1 cellular context compared by ENCODE assay signal in genomic region chr2:237966565-237967462, GRCh38.
A peak's percentile ranks its signal among the peaks of the same experiment; 100 is the strongest.
TF ChIP-seq lines count a peak whose summit lies in the region.

UBE2F (plus strand) TSS chr2:237967014; CDS start chr2:237973108, 6,094 bp downstream.

TF ChIP-seq in HepG2, 621 proteins besides CTCF, POLR2A, EP300 and RAD21 (continued from another document and continues in another):
- TF ChIP-seq AFF4 (CRISPR knock-in tag; IDR thresholded peaks at IDR 0.05) (no peak), U2AF2 (IDR thresholded peaks at IDR 0.05; ENCODE audit: low read depth, low read length) (peak; percentile 12; the same call in 1 of the 2 replicates), RFX5 (IDR thresholded peaks at IDR 0.05; ENCODE audit: low read depth, low read length) (peak; percentile 63; the same call in 1 of the 2 replicates), ZNF256 (CRISPR knock-in tag; conservative IDR thresholded peaks at IDR 0.05) (0 out of 2 replicates have a peak, but pooled peaks have one; percentile 69), HNRNPLL (IDR thresholded peaks at IDR 0.05; ENCODE audit: low read depth, low read length, poor library complexity, severe bottlenecking) (peak; percentile 74), MBNL3 (CRISPR knock-in tag; conservative IDR thresholded peaks at IDR 0.05) (no peak), SMAD3 (CRISPR knock-in tag; IDR thresholded peaks at IDR 0.05) (peak; percentile 63; the same call in 1 of the 2 replicates), SNAPC2 (CRISPR knock-in tag; IDR thresholded peaks at IDR 0.05) (peak; percentile 53; the same call in 1 of the 2 replicates), HNF1A (IDR thresholded peaks at IDR 0.05; ENCODE audit: low read depth) (no peak; the same call in 1 of the 2 replicates), HNF1A (CRISPR knock-in tag; IDR thresholded peaks at IDR 0.05; ENCODE audit: borderline replicate concordance) (peak; percentile 51; the same call in 1 of the 2 replicates), ZNF7 (CRISPR knock-in tag; IDR thresholded peaks at IDR 0.05) (no peak), GMEB2 (CRISPR knock-in tag; IDR thresholded peaks at IDR 0.05; ENCODE audit: low read depth) (0 out of 2 replicates have a peak, but pooled peaks have one; percentile 55), BRF2 (CRISPR knock-in tag; IDR thresholded peaks at IDR 0.05) (0 out of 2 replicates have a peak, but pooled peaks have one; percentile 52), ZNF33B (CRISPR knock-in tag; IDR thresholded peaks at IDR 0.05) (peak; percentile 67; the same call in 1 of the 2 replicates), ARHGAP35 (CRISPR knock-in tag; IDR thresholded peaks at IDR 0.05; ENCODE audit: borderline replicate concordance) (peak; percentile 78; the same call in 1 of the 2 replicates), UBTF (CRISPR knock-in tag; IDR thresholded peaks at IDR 0.05) (peak; percentile 70), ZMYM2 (CRISPR knock-in tag; IDR thresholded peaks at IDR 0.05) (peak; percentile 52; the same call in 1 of the 2 replicates), IRF9 (CRISPR knock-in tag; IDR thresholded peaks at IDR 0.05; ENCODE audit: borderline replicate concordance) (peak; percentile 91; the same call in 1 of the 2 replicates), ERF (CRISPR knock-in tag; IDR thresholded peaks at IDR 0.05) (peak; percentile 79; the same call in 1 of the 2 replicates), ZNF235 (CRISPR knock-in tag; IDR thresholded peaks at IDR 0.05; ENCODE audit: borderline replicate concordance) (no peak), SNRNP70 (IDR thresholded peaks at IDR 0.05; ENCODE audit: low read depth, low read length) (no peak), ATM (IDR thresholded peaks at IDR 0.05; ENCODE audit: borderline replicate concordance) (no peak), CEBPG (CRISPR knock-in tag; IDR thresholded peaks at IDR 0.05) (peak; percentile 99), RFX1 (IDR thresholded peaks at IDR 0.05) (no peak), SNAPC5 (CRISPR knock-in tag; IDR thresholded peaks at IDR 0.05; ENCODE audit: borderline replicate concordance) (no peak), BCL3 (CRISPR knock-in tag; IDR thresholded peaks at IDR 0.05) (peak; percentile 88; the same call in 1 of the 2 replicates), NFAT5 (CRISPR knock-in tag; IDR thresholded peaks at IDR 0.05) (no peak), ASH2L (IDR thresholded peaks at IDR 0.05; ENCODE audit: insufficient read length, low read depth, low read length) (peak; percentile 94), CCDC6 (CRISPR knock-in tag; IDR thresholded peaks at IDR 0.05) (0 out of 2 replicates have a peak, but pooled peaks have one; percentile 54), KDM5B (CRISPR knock-in tag; IDR thresholded peaks at IDR 0.05; ENCODE audit: borderline replicate concordance) (peak; percentile 91), IKZF4 (CRISPR knock-in tag; IDR thresholded peaks at IDR 0.05; ENCODE audit: borderline replicate concordance, low read depth, not compliant biosample characterization) (peak; percentile 21), ZFP36 (IDR thresholded peaks at IDR 0.05; ENCODE audit: borderline replicate concordance, low read depth, low read length, partially characterized antibody) (no peak), HDAC1 (CRISPR knock-in tag; IDR thresholded peaks at IDR 0.05) (peak; percentile 99), HCFC1 (IDR thresholded peaks at IDR 0.05; ENCODE audit: low read depth, low read length) (peak; percentile 39; the same call in 1 of the 2 replicates), RARG (CRISPR knock-in tag; IDR thresholded peaks at IDR 0.05; ENCODE audit: low read depth) (no peak), NR2C2 (CRISPR knock-in tag; IDR thresholded peaks at IDR 0.05; ENCODE audit: borderline replicate concordance) (peak; percentile 65), GABPA (IDR thresholded peaks at IDR 0.05; ENCODE audit: low read depth, low read length) (peak; percentile 78), GABPA (CRISPR knock-in tag; IDR thresholded peaks at IDR 0.05; ENCODE audit: low read depth) (peak; percentile 78)
